5 cellular contexts compared by ENCODE assay signal in genomic region chr15:81348691-81349090, GRCh38. TPM values are rescaled to one million over a fixed set of nuclear protein-coding genes. Genes with fewer than 3 reads are reported as not detected.
"Had no signal": no experiment of that assay in that cellular context is flagged by ENCODE, and none has a peak within 500 bp of the region (broad histone marks: within the 10 kb centered on the region; RNA-seq: fewer than 3 reads in every experiment).

No MANE protein-coding gene starts in this region.

RNA-seq across cellular contexts. Expression of gene TMC3, which starts 25.3 kb away (rescaled TPM):
- total RNA-seq: HepG2, HT-29, HT1080, IMR-90, K562 had no signal
- polyA plus RNA-seq: HepG2, IMR-90 had no signal
